Comparison of ENCODE assay signal across 8 cellular contexts in genomic region chr4:102431608-102431961, GRCh38.
DNase-seq lines count a peak whose midpoint lies in the region; ATAC-seq, FAIRE-seq and TF ChIP-seq lines count a peak whose summit lies in the region.

No MANE protein-coding gene starts in this region.

- TF ChIP-seq CTCF in astrocyte (IDR thresholded peaks at IDR 0.05; ENCODE audit: insufficient read depth, low read depth, low read length) (no peak), type B pancreatic cell (conservative IDR thresholded peaks at IDR 0.05) (no peak)

- H4K20me1 ChIP-seq in astrocyte (ENCODE audit: insufficient read depth, low read length), result no peaks in the 10 kb centered on the region

- H3K27ac Mint-ChIP-seq in activated naive CD8-positive, alpha-beta T cell, result no peak overlapping the region
- no peak overlapping the region for H3K27ac Mint-ChIP-seq in activated naive CD8-positive, alpha-beta T cell treated with anti-CD3 and anti-CD28 coated beads for 36 hours
- H3K27ac Mint-ChIP-seq in astrocyte (ENCODE audit: unreplicated experiment) (no peak overlapping the region), memory B cell (no peak overlapping the region), type B pancreatic cell (peak overlapping the region; percentile 89)

- H3K27ac ChIP-seq in astrocyte (ENCODE audit: low read depth, low read length), result peak overlapping the region; percentile 82

- no peak overlapping the region for H2AFZ ChIP-seq in astrocyte (ENCODE audit: low read depth, low read length)

- H3K36me3 ChIP-seq in astrocyte (ENCODE audit: insufficient read depth, low read length), result no peaks in the 10 kb centered on the region

- H3K27me3 ChIP-seq in astrocyte (ENCODE audit: insufficient read depth, low read length), result no peaks in the 10 kb centered on the region

- H3K4me3 ChIP-seq in astrocyte (ENCODE audit: insufficient read depth, low read depth, low read length), result peak overlapping the region; percentile 71

- H3K27me3 Mint-ChIP-seq in activated naive CD8-positive, alpha-beta T cell, result no peaks in the 10 kb centered on the region
- H3K27me3 Mint-ChIP-seq in activated naive CD8-positive, alpha-beta T cell treated with anti-CD3 and anti-CD28 coated beads for 36 hours, result peaks cover 6% of the 10 kb centered on the region
- no peaks in the 10 kb centered on the region for H3K27me3 Mint-ChIP-seq in astrocyte (ENCODE audit: low read depth, unreplicated experiment)
- no peaks in the 10 kb centered on the region for H3K27me3 Mint-ChIP-seq in memory B cell
- H3K27me3 Mint-ChIP-seq in type B pancreatic cell, result no peaks in the 10 kb centered on the region

- no peak for FAIRE-seq in astrocyte (lab: Jason Lieb, UNC)

- peak overlapping the region; percentile 91 for H3K4me2 ChIP-seq in astrocyte (ENCODE audit: low read length)

- H3K9me3 Mint-ChIP-seq in activated naive CD8-positive, alpha-beta T cell (ENCODE audit: low read depth), result no peaks in the 10 kb centered on the region
- H3K9me3 Mint-ChIP-seq in activated naive CD8-positive, alpha-beta T cell treated with anti-CD3 and anti-CD28 coated beads for 36 hours, result peaks cover 4% of the 10 kb centered on the region
- H3K9me3 Mint-ChIP-seq in astrocyte (ENCODE audit: unreplicated experiment) (no peaks in the 10 kb centered on the region), memory B cell (peaks cover 3% of the 10 kb centered on the region), type B pancreatic cell (no peaks in the 10 kb centered on the region)

- H3K9me3 ChIP-seq in astrocyte (ENCODE audit: insufficient read depth, low read depth, low read length), result no peaks in the 10 kb centered on the region

- H3K4me1 ChIP-seq in astrocyte (ENCODE audit: insufficient read depth, low read length), result peaks cover 11% of the 10 kb centered on the region

- ATAC-seq in memory B cell (ENCODE audit: low read depth) (no peak), GM19463 (IDR thresholded peaks at IDR 0.05; ENCODE audit: unreplicated experiment) (no peak), GM19023 (IDR thresholded peaks at IDR 0.05; ENCODE audit: unreplicated experiment) (no peak)

- peak overlapping the region; percentile 87 for H3K9ac ChIP-seq in astrocyte (ENCODE audit: low read length)

- H3K36me3 Mint-ChIP-seq in activated naive CD8-positive, alpha-beta T cell, result no peaks in the 10 kb centered on the region
- H3K36me3 Mint-ChIP-seq in activated naive CD8-positive, alpha-beta T cell treated with anti-CD3 and anti-CD28 coated beads for 36 hours, result peaks cover 2% of the 10 kb centered on the region
- no peaks in the 10 kb centered on the region for H3K36me3 Mint-ChIP-seq in astrocyte (ENCODE audit: low read depth, unreplicated experiment)
- H3K36me3 Mint-ChIP-seq in memory B cell, result no peaks in the 10 kb centered on the region
- H3K36me3 Mint-ChIP-seq in type B pancreatic cell, result no peaks in the 10 kb centered on the region

- peaks cover 6% of the 10 kb centered on the region for H3K4me1 Mint-ChIP-seq in activated naive CD8-positive, alpha-beta T cell (ENCODE audit: low read depth)
- H3K4me1 Mint-ChIP-seq in activated naive CD8-positive, alpha-beta T cell treated with anti-CD3 and anti-CD28 coated beads for 36 hours, result peaks cover 10% of the 10 kb centered on the region
- H3K4me1 Mint-ChIP-seq in astrocyte (ENCODE audit: low read depth, unreplicated experiment) (peaks cover 13% of the 10 kb centered on the region), memory B cell (no peaks in the 10 kb centered on the region), type B pancreatic cell (ENCODE audit: unreplicated experiment) (no peaks in the 10 kb centered on the region)

- H3K4me3 Mint-ChIP-seq in activated naive CD8-positive, alpha-beta T cell, result peak overlapping the region; percentile 89
- H3K4me3 Mint-ChIP-seq in activated naive CD8-positive, alpha-beta T cell treated with anti-CD3 and anti-CD28 coated beads for 36 hours, result no peak overlapping the region
- peak overlapping the region; percentile 92 for H3K4me3 Mint-ChIP-seq in astrocyte (ENCODE audit: unreplicated experiment)
- H3K4me3 Mint-ChIP-seq in memory B cell, result peak overlapping the region; percentile 91
- H3K4me3 Mint-ChIP-seq in type B pancreatic cell, result peak overlapping the region; percentile 91

- H3K79me2 ChIP-seq in astrocyte (ENCODE audit: insufficient read depth, low read length), result no peaks in the 10 kb centered on the region

- DNase-seq in activated naive CD8-positive, alpha-beta T cell treated with anti-CD3 and anti-CD28 coated beads for 36 hours, result no peak
- DNase-seq in astrocyte (ENCODE audit: low read depth) (no peak), memory B cell (ENCODE audit: low spot score in 2 of 2) (no peak), type B pancreatic cell (ENCODE audit: extremely low spot score, unreplicated experiment) (no peak), SIG-M5 (lab: John Stamatoyannopoulos, UW) (no peak)
